In genomic region chr14:81384900-81385299, GRCh38 we compare ENCODE assay signal across 11 cellular contexts. TPM values are rescaled to one million over a fixed set of nuclear protein-coding genes. Genes with fewer than 3 reads are reported as not detected.
A peak's percentile ranks its signal among the peaks of the same experiment; 100 is the strongest.
DNase-seq lines count a peak whose midpoint lies in the region; ATAC-seq and TF ChIP-seq lines count a peak whose summit lies in the region.
"Had no signal": no experiment of that assay in that cellular context is flagged by ENCODE, and none has a peak within 500 bp of the region (broad histone marks: within the 10 kb centered on the region; RNA-seq: fewer than 3 reads in every experiment).

No MANE protein-coding gene starts in this region.

- H3K27ac ChIP-seq in neuronal stem cell (replicated peaks; ENCODE audit: low read length) (no peak overlapping the region), lower lobe of right lung (no peak overlapping the region)
- H3K27ac ChIP-seq: epithelial cell of prostate had no signal

- peak overlapping the region; percentile 45 for H3K18ac ChIP-seq in neuronal stem cell (ENCODE audit: low read length)

- no peak overlapping the region for H3K23ac ChIP-seq in neuronal stem cell (ENCODE audit: low read depth, low read length, poor library complexity)

- H3K4me3 ChIP-seq in epithelial cell of esophagus (ENCODE audit: low read length) (no peak overlapping the region), neuronal stem cell (ENCODE audit: low read length in 2 of 2) (no peak overlapping the region), lower lobe of right lung (no peak overlapping the region)

- H4K8ac ChIP-seq in neuronal stem cell (ENCODE audit: low read depth, low read length) = no peak overlapping the region

- H3K27me3 ChIP-seq in neuronal stem cell (ENCODE audit: control insufficient read depth in 3 of 3, insufficient read depth in 3 of 3, low read depth in 1 of 3, low read length in 3 of 3) (no peaks in the 10 kb centered on the region), lower lobe of right lung (ENCODE audit: low read depth) (no peaks in the 10 kb centered on the region)

- H3K9ac ChIP-seq in neuronal stem cell (ENCODE audit: low read depth, low read length, poor library complexity) = no peak overlapping the region

- peak; percentile 21 for DNase-seq in H4 (ENCODE audit: low spot score)
- peak; percentile 90 for DNase-seq in NCI-H446 treated with DMSO at 0.1 percent for 48 hours (lab: John Stamatoyannopoulos, UW)
- DNase-seq in epithelial cell of esophagus (ENCODE audit: low read depth) = peak; percentile 79
- DNase-seq in neuronal stem cell (ENCODE audit: low spot score) = no peak
- no peak for DNase-seq in lower lobe of right lung
- no peak for DNase-seq in NCI-H345 (lab: John Stamatoyannopoulos, UW)
- DNase-seq in occipital lobe (lab: John Stamatoyannopoulos, UW) = no peak
- DNase-seq: activated CD4-positive, alpha-beta memory T cell treated with anti-CD3 and anti-CD28 coated beads for 36 hours; NCI-H2029 treated with DMSO at 0.1 percent for 48 hours had no signal

- no peaks in the 10 kb centered on the region for H3K79me1 ChIP-seq in neuronal stem cell (ENCODE audit: low read depth, low read length)

- no peak overlapping the region for H2BK120ac ChIP-seq in neuronal stem cell (ENCODE audit: low read depth, low read length)

- no peak overlapping the region for H2AK5ac ChIP-seq in neuronal stem cell (ENCODE audit: low read depth, low read length)

- no peak for TF ChIP-seq CTCF in epithelial cell of esophagus (IDR thresholded peaks at IDR 0.05; ENCODE audit: insufficient read depth, low read depth, low read length, missing control alignments)
- TF ChIP-seq CTCF in lower lobe of right lung (IDR thresholded peaks at IDR 0.05) = no peak

- H2AFZ ChIP-seq in neuronal stem cell (ENCODE audit: low read length) = no peak overlapping the region

- H2BK15ac ChIP-seq in neuronal stem cell (ENCODE audit: low read length) = no peak overlapping the region

- peaks cover 0 to 16% of the 10 kb centered on the region in 2 donors for H3K36me3 ChIP-seq in neuronal stem cell (replicated peaks in 1 of 2; ENCODE audit: control insufficient read depth in 2 of 2, insufficient read depth in 2 of 2, low read length in 2 of 2)
- no peaks in the 10 kb centered on the region for H3K36me3 ChIP-seq in lower lobe of right lung

- no peak overlapping the region for H4K91ac ChIP-seq in neuronal stem cell (ENCODE audit: low read depth, low read length, poor library complexity)

- H3K14ac ChIP-seq in neuronal stem cell (ENCODE audit: low read length) = no peak overlapping the region

- H3K4me1 ChIP-seq in neuronal stem cell (ENCODE audit: control insufficient read depth in 2 of 2, insufficient read depth in 1 of 2, low read depth in 1 of 2, low read length in 2 of 2) (peaks cover 9 to 10% of the 10 kb centered on the region in 2 donors), lower lobe of right lung (no peaks in the 10 kb centered on the region)

- intact Hi-C loops in lower lobe of right lung (cut with DNase I) = no loop called here

- H3K4me2 ChIP-seq in neuronal stem cell (ENCODE audit: insufficient read depth, low read length, poor library complexity, severe bottlenecking) = no peak overlapping the region

- no CpG with 5 or more reads among the region's 1 CpG for WGBS in neuronal stem cell (ENCODE audit: extremely low coverage in 2 of 2, insufficient read length in 2 of 2, insufficient replicate concordance in 1 of 2), 2 donors

- no peak overlapping the region for H2BK12ac ChIP-seq in neuronal stem cell (ENCODE audit: low read length)

- no peak for ATAC-seq in lower lobe of right lung
- ATAC-seq: HCT116 had no signal

- H3K9me3 ChIP-seq in neuronal stem cell (replicated peaks in 1 of 2; ENCODE audit: control insufficient read depth in 2 of 2, insufficient read depth in 1 of 2, low read depth in 1 of 2, low read length in 2 of 2) (peaks cover 0 to 7% of the 10 kb centered on the region in 2 donors), lower lobe of right lung (no peaks in the 10 kb centered on the region)

- no peak overlapping the region for H2BK5ac ChIP-seq in neuronal stem cell (ENCODE audit: low read length)

- H3K4ac ChIP-seq in neuronal stem cell (ENCODE audit: low read length) = no peak overlapping the region

RNA-seq across cellular contexts. Expression of gene STON2, which starts 15.2 kb away (rescaled TPM):
- 6.3 and 6.9 TPM in 2 replicates for total RNA-seq in H4 (2014; rRNA removed; shearing (Covaris generic))
- 4.6 TPM for polyA plus RNA-seq in neuronal stem cell (2013, experiment 1 of 2)
- polyA plus RNA-seq in neuronal stem cell (2013, experiment 2 of 2) = 4.7 TPM
- total RNA-seq in lower lobe of right lung = 34.3 TPM
- 38.8 TPM for total RNA-seq in occipital lobe

Comparison
In these comparisons a context has a peak if more than half of its experiments do, and no peak if none do; other contexts are left out.
1. DNase-seq: peak in H4 (single experiment), NCI-H446 treated with DMSO at 0.1 percent for 48 hours (single experiment) and epithelial cell of esophagus (single experiment); none in neuronal stem cell (single experiment), lower lobe of right lung (single experiment), NCI-H345 (single experiment) and occipital lobe (single experiment).